20 cellular contexts compared by ENCODE assay signal in genomic region chr11:79396674-79397073, GRCh38. TPM values are rescaled to one million over a fixed set of nuclear protein-coding genes. Genes with fewer than 3 reads are reported as not detected.
A peak's percentile ranks its signal among the peaks of the same experiment; 100 is the strongest.
DNase-seq lines count a peak whose midpoint lies in the region; ATAC-seq, FAIRE-seq and TF ChIP-seq lines count a peak whose summit lies in the region.
"Had no signal": no experiment of that assay in that cellular context is flagged by ENCODE, and none has a peak within 500 bp of the region (broad histone marks: within the 10 kb centered on the region; RNA-seq: fewer than 3 reads in every experiment).

No MANE protein-coding gene starts in this region.

- no peaks in the 10 kb centered on the region for H4K20me1 ChIP-seq in GM23338 (replicated peaks; ENCODE audit: insufficient read depth)

- CTCF ChIA-PET in T-cell (lab: Charles Lee): no interaction called here

- H3K4me3 Mint-ChIP-seq in T-cell (no peak overlapping the region), GM23338 (no peak overlapping the region)
- H3K4me3 Mint-ChIP-seq: CD14-positive monocyte had no signal

- no peaks in the 10 kb centered on the region for H3K4me1 Mint-ChIP-seq in T-cell
- H3K4me1 Mint-ChIP-seq in GM23338: peaks cover 20% of the 10 kb centered on the region
- H3K4me1 Mint-ChIP-seq: CD14-positive monocyte had no signal

- 0 out of 2 replicates have a peak, but pooled peaks cover 15% of the 10 kb centered on the region for H3K9me2 ChIP-seq in GM23338 (ENCODE audit: insufficient read depth)

- no peaks in the 10 kb centered on the region for H3K36me3 Mint-ChIP-seq in T-cell
- H3K36me3 Mint-ChIP-seq in GM23338 (ENCODE audit: low read depth): no peaks in the 10 kb centered on the region
- H3K36me3 Mint-ChIP-seq: CD14-positive monocyte had no signal

- DNase-seq in Daoy (ENCODE audit: low read depth) (peak; percentile 54), H54 (ENCODE audit: insufficient read length, low spot score) (no peak), RPMI7951 (ENCODE audit: low read depth) (peak; percentile 96), kidney tubule cell (ENCODE audit: low spot score) (peak; percentile 54), T-cell (no peak), GM23338 (ENCODE audit: low spot score) (no peak)
- DNase-seq: COR-L47, DMS153, Kasumi-1, NCI-H1436 treated with DMSO at 0.1 percent for 48 hours, NCI-H446, NCI-H748 treated with DMSO at 0.1 percent for 48 hours, SHP77 had no signal

- H3K27me3 ChIP-seq in GM23338 (ENCODE audit: insufficient read depth): no peaks in the 10 kb centered on the region

- TF ChIP-seq POLR2A in H54 (IDR thresholded peaks at IDR 0.05; ENCODE audit: low read depth, low read length): no peak

- H3K27ac ChIP-seq in GM23338 (ENCODE audit: low read depth): no peak overlapping the region
- H3K27ac ChIP-seq: A549 had no signal

- ATAC-seq in T-cell (replicated peaks in 1 of 4) (no peak), HG03439 (IDR thresholded peaks at IDR 0.05; ENCODE audit: unreplicated experiment) (no peak), GM23338 (no peak), HG03354 (IDR thresholded peaks at IDR 0.05; ENCODE audit: poor library complexity, severe bottlenecking, unreplicated experiment) (no peak)
- ATAC-seq: A549, Panc1 had no signal

- H3F3A ChIP-seq in GM23338 (replicated peaks; ENCODE audit: low read depth): no peaks in the 10 kb centered on the region

- no peak overlapping the region for H3K27ac Mint-ChIP-seq in T-cell
- H3K27ac Mint-ChIP-seq in GM23338: no peak overlapping the region
- H3K27ac Mint-ChIP-seq: CD14-positive monocyte had no signal

- no peaks in the 10 kb centered on the region for H3K36me3 ChIP-seq in GM23338 (ENCODE audit: insufficient read depth)

- no peak overlapping the region for H3K4me2 ChIP-seq in GM23338
- H3K4me2 ChIP-seq: A549 had no signal

- POLR2A ChIA-PET in T-cell (lab: Charles Lee): no interaction called here

- H3K9me3 Mint-ChIP-seq in T-cell (peaks cover 0 to 4% (median 0%) of the 10 kb centered on the region in 3 donors), GM23338 (no peaks in the 10 kb centered on the region; the same call in 2 of the 3 replicates)

- H3K4me3 ChIP-seq in GM23338: no peak overlapping the region
- H3K4me3 ChIP-seq: A549 had no signal

- H3K4me1 ChIP-seq in GM23338 (ENCODE audit: insufficient read depth): peaks cover 17% of the 10 kb centered on the region
- H3K4me1 ChIP-seq: A549 had no signal

- TF ChIP-seq CTCF in GM23338 (conservative IDR thresholded peaks at IDR 0.05; ENCODE audit: low read depth in 2 of 2): no peak

- H3K27me3 Mint-ChIP-seq in T-cell: peaks cover 0 to 5% of the 10 kb centered on the region in 2 donors
- no peaks in the 10 kb centered on the region for H3K27me3 Mint-ChIP-seq in GM23338 (ENCODE audit: insufficient read depth, low read depth, poor library complexity)

- H3K79me2 ChIP-seq in GM23338 (replicated peaks; ENCODE audit: insufficient read depth): no peaks in the 10 kb centered on the region

- H2AFZ ChIP-seq in GM23338: no peak overlapping the region

- peak; percentile 27 for FAIRE-seq in H54 (lab: Jason Lieb, UNC)
- FAIRE-seq: A549, G401.6, H1 had no signal

TF ChIP-seq in GM23338, 12 proteins besides CTCF, POLR2A, EP300 and RAD21:
- TF ChIP-seq ETS1 (IDR thresholded peaks at IDR 0.05): no peak
- no peak for TF ChIP-seq REST (IDR thresholded peaks at IDR 0.05; ENCODE audit: unreplicated experiment)

RNA-seq across cellular contexts. Expression of gene TENM4, which starts 44.2 kb away (rescaled TPM):
- total RNA-seq in Daoy (2014; rRNA removed; shearing (Covaris generic)): 13.6 and 23.5 TPM in 2 replicates
- total RNA-seq in RPMI7951 (2014; rRNA removed; shearing (Covaris generic)): 25.1 and 27.8 TPM in 2 replicates
- under 1 TPM in 3 of 5 donors, not detected in 2; 0.03 to 0.35 (median 0.03) TPM for total RNA-seq in T-cell
- total RNA-seq in GM23338 (2014; rRNA removed; shearing (Covaris generic)): 2.5 and 7.3 TPM in 2 replicates
- 5.0 and 7.3 TPM in 2 replicates for polyA plus RNA-seq in GM23338 (2016; fragmentation: Nextera tagmentation; extraction: Ambion mirVana)

Comparison
In these comparisons a context has a peak if more than half of its experiments do, and no peak if none do; other contexts are left out.
1. DNase-seq: peak in Daoy (single experiment), RPMI7951 (single experiment) and kidney tubule cell (single experiment); none in H54 (single experiment), T-cell (0 of 34) and GM23338 (single experiment).